1 cellular context compared by ENCODE assay signal in genomic region chr7:24972991-24973390, GRCh38.
A peak's percentile ranks its signal among the peaks of the same experiment; 100 is the strongest.
TF ChIP-seq lines count a peak whose summit lies in the region.

No MANE protein-coding gene starts in this region.

TF ChIP-seq in K562, 482 proteins besides CTCF, POLR2A, EP300 and RAD21:
- TF ChIP-seq CHD1 (IDR thresholded peaks at IDR 0.05; ENCODE audit: low read length) (no peak), SMAD4 (CRISPR knock-in tag; conservative IDR thresholded peaks at IDR 0.05) (no peak), KDM1A (IDR thresholded peaks at IDR 0.05) (peak; percentile 40 to 48; a peak in 3 of 4 replicates), ZBTB40 (IDR thresholded peaks at IDR 0.05) (no peak), ZBTB40 (CRISPR knock-in tag; IDR thresholded peaks at IDR 0.05) (no peak), JUND (IDR thresholded peaks at IDR 0.05; ENCODE audit: borderline replicate concordance, low read depth, low read length) (no peak), JUND (tag; IDR thresholded peaks at IDR 0.05; ENCODE audit: borderline replicate concordance, low read depth, low read length) (no peak), NR2C1 (IDR thresholded peaks at IDR 0.05) (no peak), NR2C1 (tag; IDR thresholded peaks at IDR 0.05) (no peak), RREB1 (CRISPR knock-in tag; IDR thresholded peaks at IDR 0.05) (no peak), NFE2 (IDR thresholded peaks at IDR 0.05; ENCODE audit: low read depth) (no peak), NCOA4 (IDR thresholded peaks at IDR 0.05; ENCODE audit: partially characterized antibody) (no peak), SIRT6 (IDR thresholded peaks at IDR 0.05; ENCODE audit: low read depth, low read length) (no peak), JUNB (CRISPR knock-in tag; conservative IDR thresholded peaks at IDR 0.05) (no peak), CCNT2 (IDR thresholded peaks at IDR 0.05; ENCODE audit: borderline replicate concordance, extremely low read depth, insufficient read length, low read depth, low read length) (no peak), TARDBP (IDR thresholded peaks at IDR 0.05) (no peak), FOXA3 (CRISPR knock-in tag; conservative IDR thresholded peaks at IDR 0.05 in 1 of 2, IDR thresholded peaks at IDR 0.05 in 1 of 2) (0 out of 4 replicates have a peak, but pooled peaks of 1 of the 2 experiments have one; percentile 33), ARID3A (IDR thresholded peaks at IDR 0.05; ENCODE audit: borderline replicate concordance, low read depth, low read length) (no peak), KLF1 (tag; IDR thresholded peaks at IDR 0.05) (no peak)
TF ChIP-seq in K562: peak in this region for 2.
